In the genomic region with DNA sequence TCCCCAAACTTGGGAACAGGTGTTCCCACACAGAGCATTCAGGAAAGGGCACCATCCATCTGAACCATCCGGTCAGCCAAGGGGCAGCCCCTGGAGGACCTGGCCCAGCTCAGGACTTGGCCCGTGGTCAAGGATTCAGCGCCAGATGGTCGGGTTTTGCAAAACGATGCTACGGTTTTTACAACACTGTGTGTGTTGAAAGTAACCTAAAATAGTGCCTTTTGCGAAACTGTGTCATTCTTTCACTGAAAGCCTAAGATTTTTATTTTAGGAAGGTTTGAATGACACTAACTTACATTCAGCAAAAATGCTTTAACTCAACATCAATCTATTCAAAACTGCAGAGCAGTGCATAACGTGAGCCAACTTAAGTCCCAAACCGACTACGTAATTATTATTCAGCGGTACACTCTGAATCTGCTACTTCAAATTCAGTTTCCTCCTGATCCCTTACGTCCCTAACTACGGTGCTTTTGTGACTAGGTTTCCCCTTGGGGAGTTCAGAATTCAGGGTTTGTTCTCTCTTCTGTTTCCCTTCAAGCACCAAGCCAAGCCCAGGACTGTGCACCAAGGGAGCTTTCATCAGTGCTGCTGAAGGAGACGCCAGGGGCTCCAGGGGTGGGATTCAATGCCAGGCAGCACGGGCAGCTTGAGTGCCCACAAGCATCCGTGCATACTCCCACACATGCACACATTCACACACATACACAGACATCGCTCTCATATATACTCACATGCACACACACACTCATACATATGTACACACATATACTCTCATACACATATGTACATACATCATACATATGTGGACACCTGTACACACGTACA, we compare ENCODE assay signal across 13 cellular contexts. TPM values are rescaled to one million over a fixed set of nuclear protein-coding genes. Genes with fewer than 3 reads are reported as not detected.
DNase-seq lines count a peak whose midpoint lies in the region; ATAC-seq and TF ChIP-seq lines count a peak whose summit lies in the region.
"Had no signal": no experiment of that assay in that cellular context is flagged by ENCODE, and none has a peak within 500 bp of the region (broad histone marks: within the 10 kb centered on the region; RNA-seq: fewer than 3 reads in every experiment).

No MANE protein-coding gene starts in this region.

- H3K36me3 ChIP-seq in spleen (peaks cover 0 to 76% (median 17%) of the 10 kb centered on the region in 6 donors), gastrocnemius medialis (no peaks in the 10 kb centered on the region)
- no peaks in the 10 kb centered on the region for H3K36me3 ChIP-seq in CD4-positive, alpha-beta memory T cell (ENCODE audit: insufficient read depth, low read length)

- peaks cover 9 to 62% (median 17%) of the 10 kb centered on the region in 4 donors for H3K4me1 Mint-ChIP-seq in CD4-positive, alpha-beta memory T cell

- H3K27me3 Mint-ChIP-seq in CD4-positive, alpha-beta memory T cell = no peaks in the 10 kb centered on the region

- TF ChIP-seq POLR2A in spleen (IDR thresholded peaks at IDR 0.05) (no peak), gastrocnemius medialis (IDR thresholded peaks at IDR 0.05) (no peak)

- H3K27ac ChIP-seq in spleen (peak overlapping the region in 7 of 8 donors; percentile 80 to 96 (median 93)), gastrocnemius medialis (no peak overlapping the region)
- no peak overlapping the region for H3K27ac ChIP-seq in CD4-positive, alpha-beta memory T cell (ENCODE audit: low read depth, low read length)
- H3K27ac ChIP-seq: 22Rv1 had no signal

- WGBS in spleen, 5 donors = 39 to 53% (median 45%) methylated on average over 18 of the region's 18 CpGs

- no peak for TF ChIP-seq CTCF in spleen (IDR thresholded peaks at IDR 0.05 in 8 of 11, conservative IDR thresholded peaks at IDR 0.05 in 3 of 11)
- no peak for TF ChIP-seq CTCF in gastrocnemius medialis (IDR thresholded peaks at IDR 0.05 in 4 of 5, conservative IDR thresholded peaks at IDR 0.05 in 1 of 5)

- H3K9me3 ChIP-seq in spleen = no peaks in the 10 kb centered on the region
- H3K9me3 ChIP-seq in gastrocnemius medialis = no peaks in the 10 kb centered on the region
- H3K9me3 ChIP-seq in CD4-positive, alpha-beta memory T cell (ENCODE audit: control insufficient read depth in 1 of 2, low read length in 2 of 2) = no peaks in the 10 kb centered on the region

- H3K36me3 Mint-ChIP-seq in CD4-positive, alpha-beta memory T cell = peaks cover 12 to 53% of the 10 kb centered on the region in 2 donors

- intact Hi-C loops in spleen (cut with DNase I; ENCODE audit: low total_unique reads) (no loop called here), gastrocnemius medialis (cut with DNase I; ENCODE audit: low total_unique reads) (no loop called here)
- intact Hi-C loops in CD4-positive, alpha-beta memory T cell (cut with micrococcal nuclease) = no loop called here

- H3K4me1 ChIP-seq in spleen (peaks cover 55 to 100% (median 99%) of the 10 kb centered on the region in 6 donors), gastrocnemius medialis (peaks cover 0 to 3% of the 10 kb centered on the region in 2 donors)
- H3K4me1 ChIP-seq in CD4-positive, alpha-beta memory T cell (ENCODE audit: insufficient read depth, low read length) = peaks cover 16% of the 10 kb centered on the region

- H3K4me3 Mint-ChIP-seq in CD4-positive, alpha-beta memory T cell = no peak overlapping the region
- H3K4me3 Mint-ChIP-seq: T-helper 1 cell treated with Interleukin-12 subunit alpha and Interleukin-12 subunit beta and Interleukin-4 antibody, amounts not matched to agents 30 μg/mL and 1 μg/mL, for 36 hours had no signal

- no peaks in the 10 kb centered on the region for H3K27me3 ChIP-seq in spleen (replicated peaks in 1 of 7)
- no peaks in the 10 kb centered on the region for H3K27me3 ChIP-seq in gastrocnemius medialis
- no peaks in the 10 kb centered on the region for H3K27me3 ChIP-seq in CD4-positive, alpha-beta memory T cell (ENCODE audit: insufficient read depth, low read length)

- H3K9me3 Mint-ChIP-seq in CD4-positive, alpha-beta memory T cell = peaks cover 0 to 2% (median 0%) of the 10 kb centered on the region in 8 donors
- H3K9me3 Mint-ChIP-seq: activated naive CD4-positive, alpha-beta T cell treated with anti-CD3 and anti-CD28 coated beads, Interleukin-2, amount 50 U/mL, for 72 hours; T-helper 1 cell treated with Interleukin-12 subunit alpha and Interleukin-12 subunit beta and Interleukin-4 antibody, amounts not matched to agents 30 μg/mL and 1 μg/mL, for 36 hours had no signal

- H3K27ac Mint-ChIP-seq in CD4-positive, alpha-beta memory T cell = peak overlapping the region in 2 of 7 donors; percentile 6 to 43
- H3K27ac Mint-ChIP-seq: T-helper 1 cell treated with Interleukin-12 subunit alpha and Interleukin-12 subunit beta and Interleukin-4 antibody, amounts not matched to agents 30 μg/mL and 1 μg/mL, for 36 hours had no signal

- DNase-seq in DMS 273 (lab: John Stamatoyannopoulos, UW; ENCODE audit: unreplicated experiment) = peak; percentile 28
- no peak for DNase-seq in DMS 273 treated with DMSO at 0.1 percent for 48 hours (lab: John Stamatoyannopoulos, UW)
- DNase-seq in NOMO-1 treated with dmso at 0.1 percent for 144 hours (lab: John Stamatoyannopoulos, UW; ENCODE audit: unreplicated experiment) = peak; percentile 59
- no peak for DNase-seq in spleen
- no peak for DNase-seq in gastrocnemius medialis
- no peak for DNase-seq in CD4-positive, alpha-beta memory T cell
- DNase-seq in HEK293T (ENCODE audit: extremely low spot score) = no peak
- DNase-seq: mammary epithelial cell, NCI-H1092 had no signal

- POLR2A ChIA-PET in CD4-positive, alpha-beta memory T cell (lab: Charles Lee; ENCODE audit: partially characterized antibody) = interaction anchor here (1.1 kb wide), 1 partner anchor 96 kb away, joined by 3 read pairs; no protein-coding TSS in a partner anchor
- POLR2A ChIA-PET in HEK293T (lab: Yijun Ruan, JAX) = no interaction called here

- H3K4me3 ChIP-seq in spleen = peak overlapping the region in 1 of 8 donors; percentile 57
- H3K4me3 ChIP-seq in gastrocnemius medialis = no peak overlapping the region
- no peak overlapping the region for H3K4me3 ChIP-seq in CD4-positive, alpha-beta memory T cell (ENCODE audit: low read length in 2 of 2)

- CTCF ChIA-PET in CD4-positive, alpha-beta memory T cell (lab: Charles Lee; ENCODE audit: partially characterized antibody) = no interaction called here
- CTCF ChIA-PET in HEK293T (lab: Yijun Ruan, JAX) = no interaction called here

- ATAC-seq in HG02798 (IDR thresholded peaks at IDR 0.05; ENCODE audit: poor library complexity, unreplicated experiment) = peak; percentile 29
- no peak for ATAC-seq in gastrocnemius medialis
- ATAC-seq: activated naive CD4-positive, alpha-beta T cell treated with anti-CD3 and anti-CD28 coated beads, Interleukin-2, amount 50 U/mL, for 72 hours had no signal

- in situ Hi-C loops in gastrocnemius medialis (cut with MboI; ENCODE audit: low sequenced_read_pairs in 4 of 4) = no loop called here

TF ChIP-seq in HEK293T, 16 proteins besides CTCF, POLR2A, EP300 and RAD21:
- TF ChIP-seq L3MBTL2 (conservative IDR thresholded peaks at IDR 0.05) (no peak), FOXM1 (IDR thresholded peaks at IDR 0.05; ENCODE audit: borderline replicate concordance) (no peak), SP1 (IDR thresholded peaks at IDR 0.05) (no peak)

RNA-seq across cellular contexts. Expression of gene LPCAT1, which starts 25.8 kb away (rescaled TPM):
- total RNA-seq in spleen (100 to 1,000 TPM; 126 to 322 (median 223) TPM), gastrocnemius medialis (1 to 10 TPM; 1.4 to 9.2 (median 4.2) TPM)
- 100 to 1,000 TPM in 1 of 3 donors, 10 to 100 TPM in 2; 52.2 to 123 (median 94.8) TPM for polyA plus RNA-seq in spleen
- 10 to 100 TPM; 62.8 to 63.6 TPM for total RNA-seq in CD4-positive, alpha-beta memory T cell
- polyA plus RNA-seq in CD4-positive, alpha-beta memory T cell = 10 to 100 TPM in 1 of 2 donors, 1 to 10 TPM in 1; 9.0 to 32.2 TPM

RNA-seq across cellular contexts. Expression of gene SLC6A3, which starts 52.8 kb away (rescaled TPM):
- total RNA-seq in spleen = under 1 TPM in 3 of 7 donors, not detected in 4; 0.09 to 0.27 (median 0.18) TPM
- polyA plus RNA-seq in spleen = under 1 TPM; 0.02 to 0.06 (median 0.03) TPM
- not detected for total RNA-seq in gastrocnemius medialis
- total RNA-seq in CD4-positive, alpha-beta memory T cell = not detected
- not detected for polyA plus RNA-seq in CD4-positive, alpha-beta memory T cell
- total RNA-seq: activated naive CD4-positive, alpha-beta T cell treated with anti-CD3 and anti-CD28 coated beads, Interleukin-2, amount 50 U/mL, for 72 hours; mammary epithelial cell had no signal
- polyA plus RNA-seq: mammary epithelial cell had no signal

Comparison
In these comparisons a context has a peak if more than half of its experiments do, and no peak if none do; other contexts are left out.
1. DNase-seq: peak in DMS 273 (single experiment) and NOMO-1 treated with dmso at 0.1 percent for 144 hours (single experiment); none in DMS 273 treated with DMSO at 0.1 percent for 48 hours (single experiment), spleen (single experiment), gastrocnemius medialis (0 of 2), CD4-positive, alpha-beta memory T cell (0 of 5) and HEK293T (single experiment).
2. H3K27ac ChIP-seq: peak in spleen (7 of 8); none in gastrocnemius medialis (0 of 4) and CD4-positive, alpha-beta memory T cell (single experiment).
3. RNA of gene LPCAT1, which starts 25.8 kb away (total RNA-seq): 126 to 322 TPM in spleen and 62.8 to 63.6 TPM in CD4-positive, alpha-beta memory T cell; 1.4 to 9.2 TPM in gastrocnemius medialis; every median in the first group is over 4 times any median in the second.